Comparison of ENCODE assay signal across 8 cellular contexts in genomic region chr10:94361161-94361794, GRCh38. TPM values are rescaled to one million over a fixed set of nuclear protein-coding genes. Genes with fewer than 3 reads are reported as not detected.
A peak's percentile ranks its signal among the peaks of the same experiment; 100 is the strongest.
DNase-seq lines count a peak whose midpoint lies in the region; ATAC-seq and TF ChIP-seq lines count a peak whose summit lies in the region.

No MANE protein-coding gene starts in this region.

- H3K4me3 ChIP-seq in AG10803 (ENCODE audit: low read length), result peak overlapping the region; percentile 89
- H3K4me3 ChIP-seq in HFF-Myc (replicated peaks; ENCODE audit: low read depth, low read length), result peak overlapping the region; percentile 77

- DNase-seq in AG10803 (ENCODE audit: low read depth) (peak; percentile 28), HFF-Myc (ENCODE audit: extremely low read depth, low read depth) (no peak), iris pigment epithelial cell (ENCODE audit: low read depth) (peak; percentile 46), Ammon's horn (ENCODE audit: low spot score) (no peak)
- DNase-seq in activated CD8-positive, alpha-beta T cell treated with anti-CD3 and anti-CD28 coated beads, Interleukin-2, amount 10 ng/mL, durations not matched to agents 7 days and 5 days, result no peak

- peaks cover 14% of the 10 kb centered on the region for H3K27me3 Mint-ChIP-seq in activated CD8-positive, alpha-beta T cell treated with anti-CD3 and anti-CD28 coated beads, Interleukin-2, amount 10 ng/mL, durations not matched to agents 7 days and 5 days (ENCODE audit: low read depth)

- peaks cover 30% of the 10 kb centered on the region for H3K4me1 Mint-ChIP-seq in activated CD8-positive, alpha-beta T cell treated with anti-CD3 and anti-CD28 coated beads, Interleukin-2, amount 10 ng/mL, durations not matched to agents 7 days and 5 days (ENCODE audit: low read depth)

- CTCF ChIA-PET in activated CD8-positive, alpha-beta T cell treated with anti-CD3 and anti-CD28 coated beads, Interleukin-2, amount 10 ng/mL, durations not matched to agents 7 days and 5 days (lab: Charles Lee), result interaction anchor here (1.0 to 1.9 kb wide), 4 partner anchors 10 to 83 kb away, joined by 4 to 7 read pairs (median 6); no protein-coding TSS in a partner anchor

- ATAC-seq in activated CD8-positive, alpha-beta T cell treated with anti-CD3 and anti-CD28 coated beads, Interleukin-2, amount 10 ng/mL, durations not matched to agents 7 days and 5 days, result no peak
- ATAC-seq in HG02763 (IDR thresholded peaks at IDR 0.05; ENCODE audit: unreplicated experiment) (no peak), GM19452 (IDR thresholded peaks at IDR 0.05; ENCODE audit: unreplicated experiment) (no peak), HG03354 (IDR thresholded peaks at IDR 0.05; ENCODE audit: poor library complexity, severe bottlenecking, unreplicated experiment) (no peak)

- POLR2A ChIA-PET in activated CD8-positive, alpha-beta T cell treated with anti-CD3 and anti-CD28 coated beads, Interleukin-2, amount 10 ng/mL, durations not matched to agents 7 days and 5 days (lab: Charles Lee), result interaction anchor here (0.6 to 2.0 kb wide), 4 partner anchors 7 to 865 kb away, joined by 3 to 8 read pairs (median 4); partner anchors contain the start of gene HELLS

- peaks cover 36% of the 10 kb centered on the region for H3K36me3 Mint-ChIP-seq in activated CD8-positive, alpha-beta T cell treated with anti-CD3 and anti-CD28 coated beads, Interleukin-2, amount 10 ng/mL, durations not matched to agents 7 days and 5 days (ENCODE audit: low read depth)

- H3K27ac Mint-ChIP-seq in activated CD8-positive, alpha-beta T cell treated with anti-CD3 and anti-CD28 coated beads, Interleukin-2, amount 10 ng/mL, durations not matched to agents 7 days and 5 days, result no peak overlapping the region

- no peak for TF ChIP-seq CTCF in AG10803 (conservative IDR thresholded peaks at IDR 0.05; ENCODE audit: low read length)
- no peak for TF ChIP-seq CTCF in HFF-Myc (IDR thresholded peaks at IDR 0.05; ENCODE audit: low read depth, low read length, missing control alignments)

- H3K4me3 Mint-ChIP-seq in activated CD8-positive, alpha-beta T cell treated with anti-CD3 and anti-CD28 coated beads, Interleukin-2, amount 10 ng/mL, durations not matched to agents 7 days and 5 days, result peak overlapping the region; percentile 86

- no peaks in the 10 kb centered on the region for H3K9me3 Mint-ChIP-seq in activated CD8-positive, alpha-beta T cell treated with anti-CD3 and anti-CD28 coated beads, Interleukin-2, amount 10 ng/mL, durations not matched to agents 7 days and 5 days (ENCODE audit: insufficient read depth)

RNA-seq across cellular contexts. Expression of gene NOC3L, which starts 1.5 kb away (rescaled TPM):
- 10 to 100 TPM; 21.6 to 22.2 TPM for total RNA-seq in activated CD8-positive, alpha-beta T cell treated with anti-CD3 and anti-CD28 coated beads, Interleukin-2, amount 10 ng/mL, durations not matched to agents 7 days and 5 days

RNA-seq across cellular contexts. Expression of gene TBC1D12, which starts 41.1 kb away (rescaled TPM):
- under 1 TPM in 1 of 2 experiments, not detected in 1; 0.05 TPM for total RNA-seq in activated CD8-positive, alpha-beta T cell treated with anti-CD3 and anti-CD28 coated beads, Interleukin-2, amount 10 ng/mL, durations not matched to agents 7 days and 5 days

Comparison
In these comparisons a context has a peak if more than half of its experiments do, and no peak if none do; other contexts are left out.
1. DNase-seq: peak in AG10803 (single experiment) and iris pigment epithelial cell (single experiment); none in HFF-Myc (single experiment), activated CD8-positive, alpha-beta T cell treated with anti-CD3 and anti-CD28 coated beads, Interleukin-2, amount 10 ng/mL, durations not matched to agents 7 days and 5 days (single experiment) and Ammon's horn (single experiment).